Comparison of ENCODE assay signal across 23 cellular contexts in genomic region chr19:5080809-5081208, GRCh38.
"Had no signal": no experiment of that assay in that cellular context is flagged by ENCODE, and none has a peak within 500 bp of the region (broad histone marks: within the 10 kb centered on the region; RNA-seq: fewer than 3 reads in every experiment).

No MANE protein-coding gene starts in this region.

- H3K4me1 ChIP-seq: colonic mucosa, SJSA1 had no signal

- H3K27ac Mint-ChIP-seq: activated B cell treated with CpG ODN at 0.5 μM for 24 hours; activated CD4-positive, alpha-beta memory T cell treated with anti-CD3 and anti-CD28 coated beads for 36 hours; activated CD4-positive, alpha-beta T cell treated with anti-CD3 and anti-CD28 coated beads, Interleukin-2, amount 10 ng/mL, durations not matched to agents 7 days and 5 days; activated naive CD4-positive, alpha-beta T cell treated with anti-CD3 and anti-CD28 coated beads for 36 hours; activated naive CD8-positive, alpha-beta T cell; T-helper 1 cell treated with Interleukin-12 subunit alpha and Interleukin-12 subunit beta and Interleukin-4 antibody, amounts not matched to agents 30 μg/mL and 1 μg/mL, for 36 hours had no signal

- H3K9me3 Mint-ChIP-seq: activated B cell treated with CpG ODN at 0.5 μM for 24 hours; activated CD4-positive, alpha-beta memory T cell treated with anti-CD3 and anti-CD28 coated beads for 36 hours; activated CD4-positive, alpha-beta T cell treated with anti-CD3 and anti-CD28 coated beads, Interleukin-2, amount 10 ng/mL, durations not matched to agents 7 days and 5 days; activated naive CD4-positive, alpha-beta T cell treated with anti-CD3 and anti-CD28 coated beads for 36 hours; activated T-cell treated with anti-CD3 and anti-CD28 coated beads, Interleukin-2, amount 50 U/mL, for 4 hours; T-helper 1 cell treated with Interleukin-12 subunit alpha and Interleukin-12 subunit beta and Interleukin-4 antibody, amounts not matched to agents 30 μg/mL and 1 μg/mL, for 36 hours had no signal

- H3K4me3 Mint-ChIP-seq: activated B cell treated with CpG ODN at 0.5 μM for 24 hours; activated CD4-positive, alpha-beta memory T cell treated with anti-CD3 and anti-CD28 coated beads for 36 hours; activated CD4-positive, alpha-beta T cell treated with anti-CD3 and anti-CD28 coated beads, Interleukin-2, amount 10 ng/mL, durations not matched to agents 7 days and 5 days; activated naive CD4-positive, alpha-beta T cell treated with anti-CD3 and anti-CD28 coated beads for 36 hours; activated naive CD8-positive, alpha-beta T cell; activated T-cell treated with anti-CD3 and anti-CD28 coated beads, Interleukin-2, amount 50 U/mL, for 4 hours; T-helper 1 cell treated with Interleukin-12 subunit alpha and Interleukin-12 subunit beta and Interleukin-4 antibody, amounts not matched to agents 30 μg/mL and 1 μg/mL, for 36 hours had no signal

- H3K4me3 ChIP-seq: colonic mucosa, SJSA1 had no signal

- H3K27me3 Mint-ChIP-seq: activated B cell treated with CpG ODN at 0.5 μM for 24 hours; activated CD4-positive, alpha-beta memory T cell treated with anti-CD3 and anti-CD28 coated beads for 36 hours; activated CD4-positive, alpha-beta T cell treated with anti-CD3 and anti-CD28 coated beads, Interleukin-2, amount 10 ng/mL, durations not matched to agents 7 days and 5 days; activated naive CD8-positive, alpha-beta T cell had no signal

- H3K4me1 Mint-ChIP-seq: activated B cell treated with CpG ODN at 0.5 μM for 24 hours had no signal

- H3K27me3 ChIP-seq: colonic mucosa, SJSA1 had no signal

- DNase-seq: activated B cell treated with CpG ODN at 0.5 μM for 24 hours; activated CD4-positive, alpha-beta memory T cell treated with anti-CD3 and anti-CD28 coated beads for 36 hours; activated CD4-positive, alpha-beta T cell treated with anti-CD3 and anti-CD28 coated beads for 1 hour; activated CD4-positive, alpha-beta T cell treated with anti-CD3 and anti-CD28 coated beads, Interleukin-2, amount 10 ng/mL, durations not matched to agents 7 days and 5 days; activated CD8-positive, alpha-beta memory T cell treated with anti-CD3 and anti-CD28 coated beads for 24 hours; activated effector memory CD4-positive, alpha-beta T cell treated with anti-CD3 and anti-CD28 coated beads, Interleukin-2, amount 50 U/mL, for 16 hours; activated naive CD4-positive, alpha-beta T cell treated with anti-CD3 and anti-CD28 coated beads for 36 hours; activated T-cell treated with anti-CD3 and anti-CD28 coated beads, Interleukin-2, amount 50 U/mL, for 4 hours; cerebellar nuclear complex; colonic mucosa; NCI-H1048; NCI-H2029; NCI-H2107; NCI-H226; NCI-H526 treated with DMSO at 0.1 percent for 48 hours; RPMI8226; SW 1271; T-helper 9 cell had no signal

- H3K36me3 Mint-ChIP-seq: activated naive CD8-positive, alpha-beta T cell had no signal

- H3K9me3 ChIP-seq: colonic mucosa, SJSA1 had no signal

- H3K27ac ChIP-seq: colonic mucosa, SJSA1 had no signal

- ATAC-seq: activated T-cell treated with anti-CD3 and anti-CD28 coated beads, Interleukin-2, amount 50 U/mL, for 4 hours; Panc1; Right ventricle myocardium inferior had no signal
